2 cellular contexts compared by ENCODE assay signal in the genomic region with DNA sequence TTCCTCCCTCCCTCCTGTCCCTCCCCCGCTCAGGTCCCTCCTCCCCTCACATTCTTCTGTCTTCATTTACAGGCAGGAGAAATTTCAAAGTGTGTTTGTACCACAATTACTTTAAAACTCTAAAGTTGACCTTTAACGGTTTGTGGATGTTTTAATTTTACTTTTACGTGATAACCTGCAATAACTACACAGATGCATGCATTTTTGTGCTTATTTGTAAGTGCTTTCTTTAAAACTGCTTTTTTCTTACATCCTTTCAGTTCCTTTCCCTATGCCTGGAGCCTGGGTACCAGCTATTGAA.
TF ChIP-seq lines count a peak whose summit lies in the region.

No MANE protein-coding gene starts in this region.

TF ChIP-seq in Ishikawa, 13 proteins besides CTCF, POLR2A, EP300 and RAD21 (continued from another document):
- TF ChIP-seq, protein P1, sequence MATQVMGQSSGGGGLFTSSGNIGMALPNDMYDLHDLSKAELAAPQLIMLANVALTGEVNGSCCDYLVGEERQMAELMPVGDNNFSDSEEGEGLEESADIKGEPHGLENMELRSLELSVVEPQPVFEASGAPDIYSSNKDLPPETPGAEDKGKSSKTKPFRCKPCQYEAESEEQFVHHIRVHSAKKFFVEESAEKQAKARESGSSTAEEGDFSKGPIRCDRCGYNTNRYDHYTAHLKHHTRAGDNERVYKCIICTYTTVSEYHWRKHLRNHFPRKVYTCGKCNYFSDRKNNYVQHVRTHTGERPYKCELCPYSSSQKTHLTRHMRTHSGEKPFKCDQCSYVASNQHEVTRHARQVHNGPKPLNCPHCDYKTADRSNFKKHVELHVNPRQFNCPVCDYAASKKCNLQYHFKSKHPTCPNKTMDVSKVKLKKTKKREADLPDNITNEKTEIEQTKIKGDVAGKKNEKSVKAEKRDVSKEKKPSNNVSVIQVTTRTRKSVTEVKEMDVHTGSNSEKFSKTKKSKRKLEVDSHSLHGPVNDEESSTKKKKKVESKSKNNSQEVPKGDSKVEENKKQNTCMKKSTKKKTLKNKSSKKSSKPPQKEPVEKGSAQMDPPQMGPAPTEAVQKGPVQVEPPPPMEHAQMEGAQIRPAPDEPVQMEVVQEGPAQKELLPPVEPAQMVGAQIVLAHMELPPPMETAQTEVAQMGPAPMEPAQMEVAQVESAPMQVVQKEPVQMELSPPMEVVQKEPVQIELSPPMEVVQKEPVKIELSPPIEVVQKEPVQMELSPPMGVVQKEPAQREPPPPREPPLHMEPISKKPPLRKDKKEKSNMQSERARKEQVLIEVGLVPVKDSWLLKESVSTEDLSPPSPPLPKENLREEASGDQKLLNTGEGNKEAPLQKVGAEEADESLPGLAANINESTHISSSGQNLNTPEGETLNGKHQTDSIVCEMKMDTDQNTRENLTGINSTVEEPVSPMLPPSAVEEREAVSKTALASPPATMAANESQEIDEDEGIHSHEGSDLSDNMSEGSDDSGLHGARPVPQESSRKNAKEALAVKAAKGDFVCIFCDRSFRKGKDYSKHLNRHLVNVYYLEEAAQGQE (IDR thresholded peaks at IDR 0.05; ENCODE audit: low read depth) = no peak
- peak; percentile 76 for TF ChIP-seq TEAD4 (IDR thresholded peaks at IDR 0.05)
- no peak for TF ChIP-seq FOXM1 (IDR thresholded peaks at IDR 0.05; ENCODE audit: borderline replicate concordance, low read depth)
- TF ChIP-seq, protein P2, sequence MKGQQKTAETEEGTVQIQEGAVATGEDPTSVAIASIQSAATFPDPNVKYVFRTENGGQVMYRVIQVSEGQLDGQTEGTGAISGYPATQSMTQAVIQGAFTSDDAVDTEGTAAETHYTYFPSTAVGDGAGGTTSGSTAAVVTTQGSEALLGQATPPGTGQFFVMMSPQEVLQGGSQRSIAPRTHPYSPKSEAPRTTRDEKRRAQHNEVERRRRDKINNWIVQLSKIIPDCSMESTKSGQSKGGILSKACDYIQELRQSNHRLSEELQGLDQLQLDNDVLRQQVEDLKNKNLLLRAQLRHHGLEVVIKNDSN (IDR thresholded peaks at IDR 0.05) = no peak
- no peak for TF ChIP-seq YY1 (IDR thresholded peaks at IDR 0.05; ENCODE audit: low read depth)

TF ChIP-seq in K562, 482 proteins besides CTCF, POLR2A, EP300 and RAD21 (continued from another document and continues in another):
- TF ChIP-seq, protein P3, sequence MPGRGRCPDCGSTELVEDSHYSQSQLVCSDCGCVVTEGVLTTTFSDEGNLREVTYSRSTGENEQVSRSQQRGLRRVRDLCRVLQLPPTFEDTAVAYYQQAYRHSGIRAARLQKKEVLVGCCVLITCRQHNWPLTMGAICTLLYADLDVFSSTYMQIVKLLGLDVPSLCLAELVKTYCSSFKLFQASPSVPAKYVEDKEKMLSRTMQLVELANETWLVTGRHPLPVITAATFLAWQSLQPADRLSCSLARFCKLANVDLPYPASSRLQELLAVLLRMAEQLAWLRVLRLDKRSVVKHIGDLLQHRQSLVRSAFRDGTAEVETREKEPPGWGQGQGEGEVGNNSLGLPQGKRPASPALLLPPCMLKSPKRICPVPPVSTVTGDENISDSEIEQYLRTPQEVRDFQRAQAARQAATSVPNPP (IDR thresholded peaks at IDR 0.05; ENCODE audit: borderline replicate concordance, insufficient read depth, insufficient read length) = no peak
- TF ChIP-seq HIVEP1 (CRISPR knock-in tag; IDR thresholded peaks at IDR 0.05) (no peak), ELF4 (CRISPR knock-in tag; IDR thresholded peaks at IDR 0.05) (no peak), NELFE (IDR thresholded peaks at IDR 0.05; ENCODE audit: insufficient read depth, insufficient read length) (no peak), ETV1 (tag; conservative IDR thresholded peaks at IDR 0.05; ENCODE audit: low read depth) (no peak), YY1 (IDR thresholded peaks at IDR 0.05; ENCODE audit: borderline replicate concordance in 1 of 3, control insufficient read depth in 1 of 3, extremely low read depth in 1 of 3, insufficient read depth in 3 of 3, insufficient read length in 1 of 3, insufficient replicate concordance in 2 of 3, low read depth in 1 of 3, low read length in 2 of 3) (no peak), PHF8 (IDR thresholded peaks at IDR 0.05; ENCODE audit: borderline replicate concordance, low read length) (no peak), HOXB6 (CRISPR knock-in tag; IDR thresholded peaks at IDR 0.05; ENCODE audit: borderline replicate concordance) (no peak), ZNF586 (CRISPR knock-in tag; conservative IDR thresholded peaks at IDR 0.05) (no peak), MTA2 (IDR thresholded peaks at IDR 0.05; ENCODE audit: low read depth) (no peak), OTX1 (CRISPR knock-in tag; IDR thresholded peaks at IDR 0.05) (no peak), PCBP2 (IDR thresholded peaks at IDR 0.05; ENCODE audit: low read depth, low read length, poor library complexity, severe bottlenecking) (no peak), ZC3H11A (IDR thresholded peaks at IDR 0.05; ENCODE audit: low read depth, low read length) (no peak), ZNF766 (CRISPR knock-in tag; conservative IDR thresholded peaks at IDR 0.05) (no peak), HDAC6 (IDR thresholded peaks at IDR 0.05; ENCODE audit: low read depth, low read length) (no peak), SMARCC2 (IDR thresholded peaks at IDR 0.05; ENCODE audit: low read depth) (no peak), PHF21A (IDR thresholded peaks at IDR 0.05; ENCODE audit: borderline replicate concordance, low read depth) (no peak), ZNF551 (CRISPR knock-in tag; IDR thresholded peaks at IDR 0.05) (no peak), ZBTB7A (IDR thresholded peaks at IDR 0.05; ENCODE audit: borderline replicate concordance, control insufficient read depth, low read depth, low read length) (no peak), MAFK (IDR thresholded peaks at IDR 0.05; ENCODE audit: low read length) (no peak), SAP30 (IDR thresholded peaks at IDR 0.05; ENCODE audit: borderline replicate concordance, insufficient read depth, low read depth, low read length, poor library complexity, severe bottlenecking) (no peak), ZFP36 (IDR thresholded peaks at IDR 0.05; ENCODE audit: low read depth, low read length, partially characterized antibody) (no peak), ELF2 (CRISPR knock-in tag; IDR thresholded peaks at IDR 0.05) (no peak), CBX5 (IDR thresholded peaks at IDR 0.05; ENCODE audit: borderline replicate concordance, low read depth) (no peak)
- TF ChIP-seq, protein P4, sequence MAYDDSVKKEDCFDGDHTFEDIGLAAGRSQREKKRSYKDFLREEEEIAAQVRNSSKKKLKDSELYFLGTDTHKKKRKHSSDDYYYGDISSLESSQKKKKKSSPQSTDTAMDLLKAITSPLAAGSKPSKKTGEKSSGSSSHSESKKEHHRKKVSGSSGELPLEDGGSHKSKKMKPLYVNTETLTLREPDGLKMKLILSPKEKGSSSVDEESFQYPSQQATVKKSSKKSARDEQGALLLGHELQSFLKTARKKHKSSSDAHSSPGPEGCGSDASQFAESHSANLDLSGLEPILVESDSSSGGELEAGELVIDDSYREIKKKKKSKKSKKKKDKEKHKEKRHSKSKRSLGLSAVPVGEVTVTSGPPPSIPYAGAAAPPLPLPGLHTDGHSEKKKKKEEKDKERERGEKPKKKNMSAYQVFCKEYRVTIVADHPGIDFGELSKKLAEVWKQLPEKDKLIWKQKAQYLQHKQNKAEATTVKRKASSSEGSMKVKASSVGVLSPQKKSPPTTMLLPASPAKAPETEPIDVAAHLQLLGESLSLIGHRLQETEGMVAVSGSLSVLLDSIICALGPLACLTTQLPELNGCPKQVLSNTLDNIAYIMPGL (CRISPR knock-in tag; IDR thresholded peaks at IDR 0.05) = no peak
- TF ChIP-seq, protein P5, sequence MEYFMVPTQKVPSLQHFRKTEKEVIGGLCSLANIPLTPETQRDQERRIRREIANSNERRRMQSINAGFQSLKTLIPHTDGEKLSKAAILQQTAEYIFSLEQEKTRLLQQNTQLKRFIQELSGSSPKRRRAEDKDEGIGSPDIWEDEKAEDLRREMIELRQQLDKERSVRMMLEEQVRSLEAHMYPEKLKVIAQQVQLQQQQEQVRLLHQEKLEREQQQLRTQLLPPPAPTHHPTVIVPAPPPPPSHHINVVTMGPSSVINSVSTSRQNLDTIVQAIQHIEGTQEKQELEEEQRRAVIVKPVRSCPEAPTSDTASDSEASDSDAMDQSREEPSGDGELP (CRISPR knock-in tag; IDR thresholded peaks at IDR 0.05; ENCODE audit: borderline replicate concordance) = no peak
- TF ChIP-seq, protein P6, sequence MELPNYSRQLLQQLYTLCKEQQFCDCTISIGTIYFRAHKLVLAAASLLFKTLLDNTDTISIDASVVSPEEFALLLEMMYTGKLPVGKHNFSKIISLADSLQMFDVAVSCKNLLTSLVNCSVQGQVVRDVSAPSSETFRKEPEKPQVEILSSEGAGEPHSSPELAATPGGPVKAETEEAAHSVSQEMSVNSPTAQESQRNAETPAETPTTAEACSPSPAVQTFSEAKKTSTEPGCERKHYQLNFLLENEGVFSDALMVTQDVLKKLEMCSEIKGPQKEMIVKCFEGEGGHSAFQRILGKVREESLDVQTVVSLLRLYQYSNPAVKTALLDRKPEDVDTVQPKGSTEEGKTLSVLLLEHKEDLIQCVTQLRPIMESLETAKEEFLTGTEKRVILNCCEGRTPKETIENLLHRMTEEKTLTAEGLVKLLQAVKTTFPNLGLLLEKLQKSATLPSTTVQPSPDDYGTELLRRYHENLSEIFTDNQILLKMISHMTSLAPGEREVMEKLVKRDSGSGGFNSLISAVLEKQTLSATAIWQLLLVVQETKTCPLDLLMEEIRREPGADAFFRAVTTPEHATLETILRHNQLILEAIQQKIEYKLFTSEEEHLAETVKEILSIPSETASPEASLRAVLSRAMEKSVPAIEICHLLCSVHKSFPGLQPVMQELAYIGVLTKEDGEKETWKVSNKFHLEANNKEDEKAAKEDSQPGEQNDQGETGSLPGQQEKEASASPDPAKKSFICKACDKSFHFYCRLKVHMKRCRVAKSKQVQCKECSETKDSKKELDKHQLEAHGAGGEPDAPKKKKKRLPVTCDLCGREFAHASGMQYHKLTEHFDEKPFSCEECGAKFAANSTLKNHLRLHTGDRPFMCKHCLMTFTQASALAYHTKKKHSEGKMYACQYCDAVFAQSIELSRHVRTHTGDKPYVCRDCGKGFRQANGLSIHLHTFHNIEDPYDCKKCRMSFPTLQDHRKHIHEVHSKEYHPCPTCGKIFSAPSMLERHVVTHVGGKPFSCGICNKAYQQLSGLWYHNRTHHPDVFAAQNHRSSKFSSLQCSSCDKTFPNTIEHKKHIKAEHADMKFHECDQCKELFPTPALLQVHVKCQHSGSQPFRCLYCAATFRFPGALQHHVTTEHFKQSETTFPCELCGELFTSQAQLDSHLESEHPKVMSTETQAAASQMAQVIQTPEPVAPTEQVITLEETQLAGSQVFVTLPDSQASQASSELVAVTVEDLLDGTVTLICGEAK (IDR thresholded peaks at IDR 0.05) = 0 out of 2 replicates have a peak, but pooled peaks have one; percentile 8
- TF ChIP-seq, protein P6 (CRISPR knock-in tag; IDR thresholded peaks at IDR 0.05) = no peak
- TF ChIP-seq, protein P7, sequence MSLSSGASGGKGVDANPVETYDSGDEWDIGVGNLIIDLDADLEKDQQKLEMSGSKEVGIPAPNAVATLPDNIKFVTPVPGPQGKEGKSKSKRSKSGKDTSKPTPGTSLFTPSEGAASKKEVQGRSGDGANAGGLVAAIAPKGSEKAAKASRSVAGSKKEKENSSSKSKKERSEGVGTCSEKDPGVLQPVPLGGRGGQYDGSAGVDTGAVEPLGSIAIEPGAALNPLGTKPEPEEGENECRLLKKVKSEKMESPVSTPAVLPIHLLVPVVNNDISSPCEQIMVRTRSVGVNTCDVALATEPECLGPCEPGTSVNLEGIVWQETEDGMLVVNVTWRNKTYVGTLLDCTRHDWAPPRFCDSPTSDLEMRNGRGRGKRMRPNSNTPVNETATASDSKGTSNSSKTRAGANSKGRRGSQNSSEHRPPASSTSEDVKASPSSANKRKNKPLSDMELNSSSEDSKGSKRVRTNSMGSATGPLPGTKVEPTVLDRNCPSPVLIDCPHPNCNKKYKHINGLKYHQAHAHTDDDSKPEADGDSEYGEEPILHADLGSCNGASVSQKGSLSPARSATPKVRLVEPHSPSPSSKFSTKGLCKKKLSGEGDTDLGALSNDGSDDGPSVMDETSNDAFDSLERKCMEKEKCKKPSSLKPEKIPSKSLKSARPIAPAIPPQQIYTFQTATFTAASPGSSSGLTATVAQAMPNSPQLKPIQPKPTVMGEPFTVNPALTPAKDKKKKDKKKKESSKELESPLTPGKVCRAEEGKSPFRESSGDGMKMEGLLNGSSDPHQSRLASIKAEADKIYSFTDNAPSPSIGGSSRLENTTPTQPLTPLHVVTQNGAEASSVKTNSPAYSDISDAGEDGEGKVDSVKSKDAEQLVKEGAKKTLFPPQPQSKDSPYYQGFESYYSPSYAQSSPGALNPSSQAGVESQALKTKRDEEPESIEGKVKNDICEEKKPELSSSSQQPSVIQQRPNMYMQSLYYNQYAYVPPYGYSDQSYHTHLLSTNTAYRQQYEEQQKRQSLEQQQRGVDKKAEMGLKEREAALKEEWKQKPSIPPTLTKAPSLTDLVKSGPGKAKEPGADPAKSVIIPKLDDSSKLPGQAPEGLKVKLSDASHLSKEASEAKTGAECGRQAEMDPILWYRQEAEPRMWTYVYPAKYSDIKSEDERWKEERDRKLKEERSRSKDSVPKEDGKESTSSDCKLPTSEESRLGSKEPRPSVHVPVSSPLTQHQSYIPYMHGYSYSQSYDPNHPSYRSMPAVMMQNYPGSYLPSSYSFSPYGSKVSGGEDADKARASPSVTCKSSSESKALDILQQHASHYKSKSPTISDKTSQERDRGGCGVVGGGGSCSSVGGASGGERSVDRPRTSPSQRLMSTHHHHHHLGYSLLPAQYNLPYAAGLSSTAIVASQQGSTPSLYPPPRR (CRISPR knock-in tag; IDR thresholded peaks at IDR 0.05; ENCODE audit: borderline replicate concordance) = no peak
